ENCODE assay signal across 8 cellular contexts in the genomic region with DNA sequence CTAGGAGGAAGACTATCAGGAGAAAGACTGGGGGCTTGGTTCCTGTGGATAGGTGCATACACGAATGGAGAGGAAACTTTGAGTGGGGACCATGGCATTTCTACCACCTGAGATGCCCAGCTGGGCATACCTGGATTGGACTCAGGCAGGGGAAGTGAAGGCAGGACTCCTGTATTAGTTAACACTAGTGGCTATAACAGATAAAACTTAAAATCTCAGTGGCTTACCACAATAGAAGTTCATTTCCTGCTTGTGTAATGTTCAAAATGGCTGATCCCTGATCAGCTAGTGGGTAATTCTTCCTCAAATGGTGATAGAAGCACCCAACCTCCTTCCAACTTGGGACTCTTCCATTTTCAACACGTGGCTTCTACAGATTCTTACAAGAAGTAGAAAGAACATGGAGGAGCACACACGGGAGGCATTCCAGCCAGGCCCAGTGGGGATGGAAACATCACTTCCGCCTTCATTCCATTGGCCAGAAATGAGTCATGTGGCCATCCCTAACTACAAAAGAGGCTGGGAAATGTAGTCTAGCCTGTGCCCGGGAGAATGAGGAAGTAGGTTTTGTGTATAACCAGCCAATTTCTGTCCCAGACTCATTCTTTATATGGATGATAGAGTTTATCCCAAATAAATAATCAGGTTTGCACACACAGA.
DNase-seq lines count a peak whose midpoint lies in the region; ATAC-seq, FAIRE-seq and TF ChIP-seq lines count a peak whose summit lies in the region.

No MANE protein-coding gene starts in this region.

- TF ChIP-seq CTCF in GM12864 (IDR thresholded peaks at IDR 0.05; ENCODE audit: low read depth, low read length, missing control alignments) (no peak), adrenal gland (IDR thresholded peaks at IDR 0.05) (no peak), kidney (IDR thresholded peaks at IDR 0.05; ENCODE audit: borderline replicate concordance, extremely low read depth, insufficient read depth) (no peak)

- DNase-seq in GM12864 (ENCODE audit: low read depth), result peak; percentile 67
- peak; percentile 71 for DNase-seq in NCI-H2171 (lab: John Stamatoyannopoulos, UW)
- peak; percentile 22 to 61 (median 35) for DNase-seq in adrenal gland
- DNase-seq in urothelium cell line (ENCODE audit: low spot score), result peak; percentile 84
- DNase-seq in kidney, result no peak

- H3K79me2 ChIP-seq in ACC112 (ENCODE audit: control insufficient read depth, insufficient read depth, low read length, unreplicated experiment), result no peaks in the 10 kb centered on the region

- FAIRE-seq in urothelium cell line (lab: Jason Lieb, UNC), result no peak
- FAIRE-seq in kidney (lab: Jason Lieb, UNC), result no peak

- intact Hi-C loops in adrenal gland (cut with DNase I), result no loop called here
- intact Hi-C loops in kidney (cut with DNase I), result no loop called here

- H2AFZ ChIP-seq in ACC112 (ENCODE audit: low read length, unreplicated experiment), result peak overlapping the region; percentile 68

- H3K27ac ChIP-seq in ACC112 (ENCODE audit: low read depth, low read length) (no peak overlapping the region), adrenal gland (no peak overlapping the region), iPS-18a (ENCODE audit: low read length) (peak overlapping the region; percentile 70), kidney (ENCODE audit: low read depth in 2 of 2, low read length in 2 of 2) (no peak overlapping the region)

- H3K4me1 ChIP-seq in ACC112 (ENCODE audit: control insufficient read depth, insufficient read depth, low read length, unreplicated experiment) (no peaks in the 10 kb centered on the region), adrenal gland (replicated peaks in 1 of 2) (no peaks in the 10 kb centered on the region), iPS-18a (ENCODE audit: control insufficient read depth, low read depth, low read length) (peaks cover 32% of the 10 kb centered on the region), kidney (ENCODE audit: control insufficient read depth in 1 of 2, insufficient read depth in 1 of 2, low read depth in 1 of 2, low read length in 2 of 2) (no peaks in the 10 kb centered on the region)

- H3K36me3 ChIP-seq in ACC112 (ENCODE audit: insufficient read depth, low read length) (no peaks in the 10 kb centered on the region), adrenal gland (replicated peaks in 1 of 2) (no peaks in the 10 kb centered on the region), iPS-18a (ENCODE audit: control insufficient read depth, low read depth, low read length) (no peaks in the 10 kb centered on the region), kidney (ENCODE audit: control insufficient read depth in 1 of 2, insufficient read depth in 2 of 2, low read length in 2 of 2) (no peaks in the 10 kb centered on the region)

- peak overlapping the region; percentile 21 for H3K9ac ChIP-seq in iPS-18a (ENCODE audit: low read length)
- H3K9ac ChIP-seq in kidney (ENCODE audit: low read length in 2 of 2), result no peak overlapping the region

- H3K9me3 ChIP-seq in adrenal gland (replicated peaks in 1 of 3), result no peaks in the 10 kb centered on the region
- no peaks in the 10 kb centered on the region for H3K9me3 ChIP-seq in iPS-18a (ENCODE audit: control insufficient read depth, low read depth, low read length)
- no peaks in the 10 kb centered on the region for H3K9me3 ChIP-seq in kidney (ENCODE audit: control insufficient read depth in 1 of 2, low read length in 2 of 2)

- WGBS in adrenal gland, 4 donors, result 59 to 73% (median 65%) methylated on average over 5 of the region's 5 CpGs

- ATAC-seq in HG02763 (IDR thresholded peaks at IDR 0.05; ENCODE audit: unreplicated experiment), result peak; percentile 58

- TF ChIP-seq POLR2A in adrenal gland (IDR thresholded peaks at IDR 0.05), result no peak

- no peaks in the 10 kb centered on the region for H3K27me3 ChIP-seq in ACC112 (ENCODE audit: insufficient read depth, low read length)
- H3K27me3 ChIP-seq in adrenal gland, result no peaks in the 10 kb centered on the region
- no peaks in the 10 kb centered on the region for H3K27me3 ChIP-seq in iPS-18a (ENCODE audit: control insufficient read depth, insufficient read depth, low read length)

- peak overlapping the region; percentile 49; the same call in 1 of the 2 replicates for H3K4me3 ChIP-seq in ACC112 (ENCODE audit: low read depth, low read length)
- H3K4me3 ChIP-seq in GM12864 (ENCODE audit: low read depth, low read length), result peak overlapping the region; percentile 44
- H3K4me3 ChIP-seq in adrenal gland, result no peak overlapping the region
- peak overlapping the region; percentile 34 for H3K4me3 ChIP-seq in iPS-18a (ENCODE audit: low read length)
- no peak overlapping the region for H3K4me3 ChIP-seq in kidney (ENCODE audit: low read length in 2 of 2)

Comparison
In these comparisons a context has a peak if more than half of its experiments do, and no peak if none do; other contexts are left out.
1. H3K4me3 ChIP-seq: peak in ACC112 (single experiment), GM12864 (single experiment) and iPS-18a (single experiment); none in adrenal gland (0 of 4) and kidney (0 of 2).